ENCODE assay signal across 27 cellular contexts in genomic region chr13:53100394-53101063, GRCh38.
"Had no signal": no experiment of that assay in that cellular context is flagged by ENCODE, and none has a peak within 500 bp of the region (broad histone marks: within the 10 kb centered on the region; RNA-seq: fewer than 3 reads in every experiment).

No MANE protein-coding gene starts in this region.

- H3K36me3 ChIP-seq: brain microvascular endothelial cell, esophagus muscularis mucosa, upper lobe of right lung had no signal

- H3K4me1 ChIP-seq: esophagus muscularis mucosa, upper lobe of right lung had no signal

- ATAC-seq: activated CD8-positive, alpha-beta T cell treated with anti-CD3 and anti-CD28 coated beads, Interleukin-2, amount 10 ng/mL, durations not matched to agents 7 days and 5 days; activated naive CD8-positive, alpha-beta T cell treated with anti-CD3 and anti-CD28 coated beads, Interleukin-2, amount 50 U/mL, for 24 hours; left ventricle myocardium superior; sciatic nerve; upper lobe of right lung had no signal

- FAIRE-seq: endothelial cell of umbilical vein, frontal cortex, TTC549 had no signal

- H3K9me3 Mint-ChIP-seq: activated naive CD8-positive, alpha-beta T cell treated with anti-CD3 and anti-CD28 coated beads, Interleukin-2, amount 50 U/mL, for 24 hours had no signal

- H3K27ac Mint-ChIP-seq: activated CD8-positive, alpha-beta T cell treated with anti-CD3 and anti-CD28 coated beads, Interleukin-2, amount 10 ng/mL, durations not matched to agents 7 days and 5 days; activated naive CD8-positive, alpha-beta T cell treated with anti-CD3 and anti-CD28 coated beads, Interleukin-2, amount 50 U/mL, for 24 hours; activated T-helper 1 cell treated with anti-CD3 and anti-CD28 coated beads, Interleukin-12 subunit alpha, Interleukin-12 subunit beta, Interleukin-2, Interleukin-4 antibody, amounts not matched to agents 30 ng/mL and 10 ng/mL and 1 ng/mL, durations not matched to agents 14 hours and 24 hours and 36 hours had no signal

- H3K4me2 ChIP-seq: smooth muscle cell had no signal

- H3K4me1 Mint-ChIP-seq: activated naive CD8-positive, alpha-beta T cell treated with anti-CD3 and anti-CD28 coated beads, Interleukin-2, amount 50 U/mL, for 24 hours had no signal

- H3K27ac ChIP-seq: brain microvascular endothelial cell, esophagus muscularis mucosa, upper lobe of right lung had no signal

- H3K4me3 Mint-ChIP-seq: activated CD8-positive, alpha-beta T cell treated with anti-CD3 and anti-CD28 coated beads, Interleukin-2, amount 10 ng/mL, durations not matched to agents 7 days and 5 days; activated naive CD8-positive, alpha-beta T cell treated with anti-CD3 and anti-CD28 coated beads, Interleukin-2, amount 50 U/mL, for 24 hours; activated T-helper 1 cell treated with anti-CD3 and anti-CD28 coated beads, Interleukin-12 subunit alpha, Interleukin-12 subunit beta, Interleukin-2, Interleukin-4 antibody, amounts not matched to agents 30 ng/mL and 10 ng/mL and 1 ng/mL, durations not matched to agents 14 hours and 24 hours and 36 hours had no signal

- H3K4me3 ChIP-seq: esophagus muscularis mucosa, smooth muscle cell, upper lobe of right lung had no signal

- H3K27me3 ChIP-seq: brain microvascular endothelial cell, esophagus muscularis mucosa, upper lobe of right lung had no signal

- H3K9me3 ChIP-seq: esophagus muscularis mucosa, upper lobe of right lung had no signal

- H3K27me3 Mint-ChIP-seq: activated naive CD8-positive, alpha-beta T cell treated with anti-CD3 and anti-CD28 coated beads, Interleukin-2, amount 50 U/mL, for 24 hours had no signal

- DNase-seq: activated CD4-positive, alpha-beta T cell treated with anti-CD3 and anti-CD28 coated beads for 1 hour; activated CD4-positive, alpha-beta T cell treated with anti-CD3 and anti-CD28 coated beads, Interleukin-2, amount 50 U/mL, for 1 hour; activated CD8-positive, alpha-beta T cell treated with anti-CD3 and anti-CD28 coated beads, Interleukin-2, amount 10 ng/mL, durations not matched to agents 7 days and 5 days; activated gamma-delta T cell; activated naive CD4-positive, alpha-beta T cell treated with anti-CD3 and anti-CD28 coated beads, Interleukin-2, amount 50 U/mL, for 16 hours; activated naive CD8-positive, alpha-beta T cell treated with anti-CD3 and anti-CD28 coated beads, Interleukin-2, amount 50 U/mL, for 24 hours; brain microvascular endothelial cell; central memory CD4-positive, alpha-beta T cell; effector memory CD4-positive, alpha-beta T cell; glutamatergic neuron; hippocampal formation; kidney glomerular epithelial cell; left ventricle myocardium superior; mammary epithelial cell; nucleus accumbens; stimulated activated CD4-positive, alpha-beta T cell treated with anti-CD3 and anti-CD28 coated beads, Interleukin-2, amount 100 ng/mL, for 48 hours; stimulated activated CD8-positive, alpha-beta memory T cell treated with anti-CD3 and anti-CD28 coated beads, Interleukin-4, amount 100 ng/mL, for 48 hours; stimulated activated naive CD4-positive, alpha-beta T cell; T-helper 1 cell; upper lobe of right lung had no signal
